ENCODE assay signal across 18 cellular contexts in genomic region chr7:44625899-44626511, GRCh38. TPM values are rescaled to one million over a fixed set of nuclear protein-coding genes. Genes with fewer than 3 reads are reported as not detected.
DNase-seq lines count a peak whose midpoint lies in the region; ATAC-seq and TF ChIP-seq lines count a peak whose summit lies in the region.
"Had no signal": no experiment of that assay in that cellular context is flagged by ENCODE, and none has a peak within 500 bp of the region (broad histone marks: within the 10 kb centered on the region; RNA-seq: fewer than 3 reads in every experiment).

No MANE protein-coding gene starts in this region.

- no peaks in the 10 kb centered on the region for H3K9me3 Mint-ChIP-seq in activated CD8-positive, alpha-beta memory T cell treated with anti-CD3 and anti-CD28 coated beads, Interleukin-2, amount 10 ng/mL, durations not matched to agents 7 days and 5 days (ENCODE audit: low read depth)
- H3K9me3 Mint-ChIP-seq in central memory CD8-positive, alpha-beta T cell, result no peaks in the 10 kb centered on the region

- H3K27me3 Mint-ChIP-seq in activated CD8-positive, alpha-beta memory T cell treated with anti-CD3 and anti-CD28 coated beads, Interleukin-2, amount 10 ng/mL, durations not matched to agents 7 days and 5 days, result no peaks in the 10 kb centered on the region
- H3K27me3 Mint-ChIP-seq in central memory CD8-positive, alpha-beta T cell, result no peaks in the 10 kb centered on the region

- H3K4me3 Mint-ChIP-seq in activated CD8-positive, alpha-beta memory T cell treated with anti-CD3 and anti-CD28 coated beads, Interleukin-2, amount 10 ng/mL, durations not matched to agents 7 days and 5 days, result no peak overlapping the region
- H3K4me3 Mint-ChIP-seq in central memory CD8-positive, alpha-beta T cell, result peak overlapping the region; percentile 73

- no peak overlapping the region for H2AFZ ChIP-seq in parathyroid adenoma

- peaks cover 54% of the 10 kb centered on the region for H3K36me3 Mint-ChIP-seq in activated CD8-positive, alpha-beta memory T cell treated with anti-CD3 and anti-CD28 coated beads, Interleukin-2, amount 10 ng/mL, durations not matched to agents 7 days and 5 days
- peaks cover 25% of the 10 kb centered on the region for H3K36me3 Mint-ChIP-seq in central memory CD8-positive, alpha-beta T cell (ENCODE audit: insufficient read depth)

- H3K4me3 ChIP-seq in parathyroid adenoma (ENCODE audit: low read depth, low read length), result no peak overlapping the region
- H3K4me3 ChIP-seq: GM12878, smooth muscle cell, testis had no signal

- ATAC-seq in activated CD8-positive, alpha-beta memory T cell treated with anti-CD3 and anti-CD28 coated beads, Interleukin-2, amount 10 ng/mL, durations not matched to agents 7 days and 5 days, result no peak
- ATAC-seq in central memory CD8-positive, alpha-beta T cell (replicated peaks; ENCODE audit: extremely low read depth, poor library complexity, severe bottlenecking), result no peak
- ATAC-seq: GM12878 had no signal

- TF ChIP-seq CTCF in parathyroid adenoma (IDR thresholded peaks at IDR 0.05), result no peak

- no peak overlapping the region for H3K9ac ChIP-seq in parathyroid adenoma

- peak overlapping the region; percentile 37 for H3K27ac Mint-ChIP-seq in activated CD8-positive, alpha-beta memory T cell treated with anti-CD3 and anti-CD28 coated beads, Interleukin-2, amount 10 ng/mL, durations not matched to agents 7 days and 5 days
- peak overlapping the region; percentile 87 for H3K27ac Mint-ChIP-seq in central memory CD8-positive, alpha-beta T cell (ENCODE audit: low read depth)

- H3K9me3 ChIP-seq in parathyroid adenoma (ENCODE audit: control insufficient read depth, low read length), result no peaks in the 10 kb centered on the region
- H3K9me3 ChIP-seq: testis had no signal

- H3K4me2 ChIP-seq in parathyroid adenoma (ENCODE audit: low read length), result no peak overlapping the region
- H3K4me2 ChIP-seq: smooth muscle cell had no signal

- H3K4me1 ChIP-seq in parathyroid adenoma, result peaks cover 11% of the 10 kb centered on the region

- no peak for DNase-seq in activated CD8-positive, alpha-beta memory T cell treated with anti-CD3 and anti-CD28 coated beads, Interleukin-2, amount 10 ng/mL, durations not matched to agents 7 days and 5 days
- no peak for DNase-seq in activated CD8-positive, alpha-beta memory T cell treated with anti-CD3 and anti-CD28 coated beads, Interleukin-2, amount 50 U/mL, for 4 hours
- DNase-seq in M059J (ENCODE audit: low read depth) (peak; percentile 13), NCI-H2171 (lab: John Stamatoyannopoulos, UW) (no peak), activated T-cell treated with anti-CD3 and anti-CD28 coated beads for 4 hours (no peak), NCI-H774 (lab: John Stamatoyannopoulos, UW) (no peak)
- DNase-seq in central memory CD8-positive, alpha-beta T cell (ENCODE audit: low spot score in 2 of 2), result no peak
- DNase-seq: aorta, COR-L47, GDM1, NCI-H1436, NCI-H510A treated with DMSO at 0.1 percent for 48 hours, SHP77, testis had no signal

- no peaks in the 10 kb centered on the region for H3K36me3 ChIP-seq in parathyroid adenoma (ENCODE audit: control insufficient read depth, insufficient read depth, low read length)

- H3K27me3 ChIP-seq in parathyroid adenoma (ENCODE audit: control insufficient read depth, insufficient read depth, low read length), result no peaks in the 10 kb centered on the region
- H3K27me3 ChIP-seq: testis had no signal

- CTCF ChIA-PET in activated CD8-positive, alpha-beta memory T cell treated with anti-CD3 and anti-CD28 coated beads, Interleukin-2, amount 10 ng/mL, durations not matched to agents 7 days and 5 days (lab: Charles Lee), result interaction anchor here (2.0 to 8.9 kb wide), 3 partner anchors 8 to 44 kb away, joined by 4 to 68 read pairs (median 14); partner anchors contain the start of gene TMED4

- H3K79me2 ChIP-seq in parathyroid adenoma, result peaks cover 65% of the 10 kb centered on the region

- H3K4me1 Mint-ChIP-seq in activated CD8-positive, alpha-beta memory T cell treated with anti-CD3 and anti-CD28 coated beads, Interleukin-2, amount 10 ng/mL, durations not matched to agents 7 days and 5 days, result peaks cover 74% of the 10 kb centered on the region
- H3K4me1 Mint-ChIP-seq in central memory CD8-positive, alpha-beta T cell, result peaks cover 76% of the 10 kb centered on the region

- H3K27ac ChIP-seq in parathyroid adenoma, result peak overlapping the region; percentile 38
- H3K27ac ChIP-seq: epithelial cell of prostate, testis had no signal

RNA-seq across cellular contexts. Expression of gene OGDH, which starts 19.6 kb away (rescaled TPM):
- total RNA-seq in activated CD8-positive, alpha-beta memory T cell treated with anti-CD3 and anti-CD28 coated beads, Interleukin-2, amount 10 ng/mL, durations not matched to agents 7 days and 5 days, result 100 to 1,000 TPM; 134 to 136 TPM
- 45.9 and 56.0 TPM in 2 replicates for total RNA-seq in M059J (2014; rRNA removed; shearing (Covaris generic))

RNA-seq across cellular contexts. Expression of gene TMED4, which starts 44.0 kb away (rescaled TPM):
- total RNA-seq in activated CD8-positive, alpha-beta memory T cell treated with anti-CD3 and anti-CD28 coated beads, Interleukin-2, amount 10 ng/mL, durations not matched to agents 7 days and 5 days, result 10 to 100 TPM; 74.8 to 77.4 TPM
- 226 and 256 TPM in 2 replicates for total RNA-seq in M059J (2014; rRNA removed; shearing (Covaris generic))

RNA-seq across cellular contexts. Expression of gene DDX56, which starts 52.3 kb away (rescaled TPM):
- total RNA-seq in activated CD8-positive, alpha-beta memory T cell treated with anti-CD3 and anti-CD28 coated beads, Interleukin-2, amount 10 ng/mL, durations not matched to agents 7 days and 5 days, result 100 to 1,000 TPM in 1 of 2 experiments, 10 to 100 TPM in 1; 97.4 to 102 TPM
- total RNA-seq in M059J (2014; rRNA removed; shearing (Covaris generic)), result 63.2 and 68.6 TPM in 2 replicates
